13 cellular contexts compared by ENCODE assay signal in the genomic region with DNA sequence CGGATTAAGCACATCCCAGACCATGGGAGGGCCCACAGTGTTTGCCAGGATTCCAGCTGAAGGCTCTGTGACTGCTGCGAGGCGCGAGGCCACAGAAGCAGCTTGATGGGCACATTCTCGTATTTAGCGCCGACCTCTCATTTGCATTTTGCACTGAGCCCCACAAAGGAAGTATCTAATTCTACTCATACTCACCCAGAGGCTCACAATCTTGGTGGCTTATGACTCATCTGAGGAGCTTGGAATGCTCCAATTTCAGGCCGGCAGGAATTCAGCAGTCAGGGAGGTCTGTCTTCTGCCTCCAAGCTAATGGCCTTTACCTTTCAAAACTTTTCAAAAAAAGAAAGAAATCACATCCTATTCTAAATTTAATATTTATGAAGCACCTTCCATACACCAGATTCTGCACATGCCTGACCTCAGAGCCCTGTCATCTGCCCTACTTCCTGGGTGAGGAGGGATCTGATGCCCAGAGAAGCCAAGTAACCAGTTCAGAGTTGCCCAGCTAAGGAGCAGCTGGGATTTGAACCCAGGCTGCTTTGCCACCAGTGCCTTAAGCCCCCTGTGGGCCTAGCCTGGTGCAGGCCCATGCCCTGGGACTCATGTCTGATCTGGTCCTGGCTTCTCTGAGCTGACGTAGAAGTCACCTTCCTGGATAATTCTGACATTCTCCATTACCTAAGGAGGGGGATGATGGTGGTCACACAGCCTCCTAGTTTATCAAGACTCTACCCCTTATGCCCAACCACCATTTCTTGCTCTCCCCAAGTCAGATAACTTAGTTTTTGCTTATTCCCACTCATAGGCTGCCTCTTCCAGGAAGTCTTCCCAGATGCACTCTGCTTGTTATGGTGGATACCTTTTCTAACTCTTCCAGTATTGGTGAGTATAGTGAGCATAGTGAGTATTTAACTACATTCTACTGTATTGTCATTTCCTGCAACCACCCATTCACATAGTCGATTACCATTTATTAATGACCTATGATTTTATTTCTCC.
DNase-seq lines count a peak whose midpoint lies in the region; ATAC-seq, FAIRE-seq and TF ChIP-seq lines count a peak whose summit lies in the region.
"Had no signal": no experiment of that assay in that cellular context is flagged by ENCODE, and none has a peak within 500 bp of the region (broad histone marks: within the 10 kb centered on the region; RNA-seq: fewer than 3 reads in every experiment).

No MANE protein-coding gene starts in this region.

- no peak for FAIRE-seq in urothelium cell line (lab: Jason Lieb, UNC)
- FAIRE-seq: endometrium had no signal

- TF ChIP-seq RAD21 in SK-N-SH (IDR thresholded peaks at IDR 0.05; ENCODE audit: low read length): no peak

- H3K27me3 ChIP-seq in SK-N-SH (ENCODE audit: insufficient read depth) (no peaks in the 10 kb centered on the region), foreskin keratinocyte (peaks cover 3% of the 10 kb centered on the region)
- H3K27me3 ChIP-seq: BLaER1 treated with 17β-estradiol and CSF1 and Interleukin-3, amounts not matched to agents 10 nM and 100 nM had no signal

- no peaks in the 10 kb centered on the region for H3K79me2 ChIP-seq in SK-N-SH (ENCODE audit: insufficient read depth)

- peaks cover 10% of the 10 kb centered on the region for H3F3A ChIP-seq in SK-N-SH (replicated peaks; ENCODE audit: insufficient read depth)

- H3K9me2 ChIP-seq in SK-N-SH: no peaks in the 10 kb centered on the region

- no peaks in the 10 kb centered on the region for H3K36me3 ChIP-seq in SK-N-SH (replicated peaks in 1 of 2; ENCODE audit: control insufficient read depth in 1 of 2, insufficient read depth in 2 of 2, low read length in 1 of 2)
- H3K36me3 ChIP-seq: BLaER1 treated with 17β-estradiol and CSF1 and Interleukin-3, amounts not matched to agents 10 nM and 100 nM; tibial nerve had no signal

- H3K27ac ChIP-seq in SK-N-SH (ENCODE audit: low read depth in 2 of 2, low read length in 1 of 2) (peak overlapping the region in 1 of 2 experiments; percentile 35; a peak in 2 of 4 replicates), foreskin keratinocyte (no peak overlapping the region)
- H3K27ac ChIP-seq: BLaER1 treated with 17β-estradiol and CSF1 and Interleukin-3, amounts not matched to agents 10 nM and 100 nM; tibial nerve had no signal

- ATAC-seq in foreskin keratinocyte: peak; percentile 83
- no peak for ATAC-seq in activated CD4-positive, CD25-positive, alpha-beta regulatory T cell treated with anti-CD3 and anti-CD28 coated beads, Interleukin-2, amount 50 U/mL, for 24 hours

- peak; percentile 5 for DNase-seq in NCI-H748 (lab: John Stamatoyannopoulos, UW; ENCODE audit: unreplicated experiment)
- DNase-seq in NCI-H748 treated with DMSO at 0.1 percent for 48 hours (lab: John Stamatoyannopoulos, UW): no peak
- no peak for DNase-seq in SK-N-SH
- peak; percentile 38 to 61 for DNase-seq in foreskin keratinocyte
- peak; percentile 88 for DNase-seq in urothelium cell line (ENCODE audit: low spot score)
- DNase-seq in activated CD4-positive, alpha-beta T cell treated with anti-CD3 and anti-CD28 coated beads, Interleukin-2, amount 50 U/mL, for 4 hours: no peak
- DNase-seq in GM19240 (ENCODE audit: insufficient read length, low spot score): no peak
- DNase-seq: NCI-H1694; stimulated activated CD4-positive, alpha-beta T cell treated with anti-CD3 and anti-CD28 coated beads, Interleukin-1b, Interleukin-23, amount 100 ng/mL, for 48 hours had no signal

- H3K4me1 ChIP-seq in SK-N-SH (ENCODE audit: control insufficient read depth in 1 of 2, insufficient read depth in 2 of 2, low read depth in 1 of 2, low read length in 1 of 2): peaks cover 2 to 4% of the 10 kb centered on the region in 2 experiments; a peak in 2 of 4 replicates
- no peaks in the 10 kb centered on the region for H3K4me1 ChIP-seq in foreskin keratinocyte
- H3K4me1 ChIP-seq: tibial nerve had no signal

- CTCF ChIA-PET in SK-N-SH (lab: Yijun Ruan, JAX): interaction anchor here (0.9 to 2.0 kb wide), 3 partner anchors 53 to 307 kb away, joined by 3 to 7 read pairs (median 4); no protein-coding TSS in a partner anchor

- H3K4me3 ChIP-seq in SK-N-SH (ENCODE audit: low read depth in 2 of 2, low read length in 1 of 2): no peak overlapping the region
- H3K4me3 ChIP-seq: BLaER1 treated with 17β-estradiol and CSF1 and Interleukin-3, amounts not matched to agents 10 nM and 100 nM; tibial nerve had no signal

- no peaks in the 10 kb centered on the region for H3K9me3 ChIP-seq in SK-N-SH
- H3K9me3 ChIP-seq: BLaER1 treated with 17β-estradiol and CSF1 and Interleukin-3, amounts not matched to agents 10 nM and 100 nM; tibial nerve had no signal

- WGBS in SK-N-SH (ENCODE audit: low lambda C conversion rate): 56% methylated on average over 4 of the region's 10 CpGs

- POLR2A ChIA-PET in SK-N-SH (lab: Yijun Ruan, JAX): interaction anchor here (0.5 kb wide), 1 partner anchor 405 kb away, joined by 3 read pairs; no protein-coding TSS in a partner anchor

- peak in 1 of 2 experiments; percentile 32; a peak in 1 of 4 replicates for TF ChIP-seq EP300 in SK-N-SH (IDR thresholded peaks at IDR 0.05; ENCODE audit: borderline replicate concordance in 1 of 2, low read depth in 1 of 2, low read length in 1 of 2)

- no peak overlapping the region for H3K9ac ChIP-seq in SK-N-SH
- H3K9ac ChIP-seq: BLaER1 treated with 17β-estradiol and CSF1 and Interleukin-3, amounts not matched to agents 10 nM and 100 nM had no signal

- H2AFZ ChIP-seq in SK-N-SH (ENCODE audit: low read depth): no peak overlapping the region

- peak overlapping the region; percentile 20; the same call in 1 of the 2 replicates for H3K4me2 ChIP-seq in SK-N-SH
- H3K4me2 ChIP-seq: BLaER1 treated with 17β-estradiol and CSF1 and Interleukin-3, amounts not matched to agents 10 nM and 100 nM had no signal

- TF ChIP-seq CTCF in SK-N-SH (IDR thresholded peaks at IDR 0.05) (no peak), foreskin keratinocyte (conservative IDR thresholded peaks at IDR 0.05) (no peak)

- H4K20me1 ChIP-seq in SK-N-SH (ENCODE audit: insufficient read depth): no peaks in the 10 kb centered on the region
- H4K20me1 ChIP-seq: BLaER1 treated with 17β-estradiol and CSF1 and Interleukin-3, amounts not matched to agents 10 nM and 100 nM had no signal

TF ChIP-seq in SK-N-SH, 30 proteins besides CTCF, POLR2A, EP300 and RAD21:
- TF ChIP-seq, protein P1, sequence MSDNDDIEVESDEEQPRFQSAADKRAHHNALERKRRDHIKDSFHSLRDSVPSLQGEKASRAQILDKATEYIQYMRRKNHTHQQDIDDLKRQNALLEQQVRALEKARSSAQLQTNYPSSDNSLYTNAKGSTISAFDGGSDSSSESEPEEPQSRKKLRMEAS (IDR thresholded peaks at IDR 0.05; ENCODE audit: low read depth): 0 out of 2 replicates have a peak, but pooled peaks have one; percentile 33
- TF ChIP-seq FOSL2 (IDR thresholded peaks at IDR 0.05; ENCODE audit: borderline replicate concordance, low read depth) (peak; percentile 90), GATA2 (CRISPR knock-in tag; IDR thresholded peaks at IDR 0.05) (no peak), TEAD4 (IDR thresholded peaks at IDR 0.05; ENCODE audit: borderline replicate concordance, insufficient read depth) (peak; percentile 31; the same call in 1 of the 2 replicates), JUND (IDR thresholded peaks at IDR 0.05) (peak; percentile 86), NRF1 (IDR thresholded peaks at IDR 0.05; ENCODE audit: low read depth, low read length) (no peak), TCF12 (IDR thresholded peaks at IDR 0.05) (peak; percentile 34; the same call in 1 of the 2 replicates), FOXJ3 (CRISPR knock-in tag; IDR thresholded peaks at IDR 0.05) (no peak), EZH2phosphoT487 (IDR thresholded peaks at IDR 0.05; ENCODE audit: borderline replicate concordance, low read depth) (no peak), CHD2 (IDR thresholded peaks at IDR 0.05; ENCODE audit: low read length, partially characterized antibody) (no peak), YY1 (IDR thresholded peaks at IDR 0.05; ENCODE audit: low read depth) (no peak), SIN3A (IDR thresholded peaks at IDR 0.05; ENCODE audit: borderline replicate concordance, low read depth, low read length) (no peak), POLR2AphosphoS5 (IDR thresholded peaks at IDR 0.05; ENCODE audit: low read depth, low read length) (no peak), TAF1 (IDR thresholded peaks at IDR 0.05; ENCODE audit: borderline replicate concordance, low read depth, low read length) (no peak), RXRA (IDR thresholded peaks at IDR 0.05; ENCODE audit: borderline replicate concordance, low read depth) (no peak)
- TF ChIP-seq, protein P2, sequence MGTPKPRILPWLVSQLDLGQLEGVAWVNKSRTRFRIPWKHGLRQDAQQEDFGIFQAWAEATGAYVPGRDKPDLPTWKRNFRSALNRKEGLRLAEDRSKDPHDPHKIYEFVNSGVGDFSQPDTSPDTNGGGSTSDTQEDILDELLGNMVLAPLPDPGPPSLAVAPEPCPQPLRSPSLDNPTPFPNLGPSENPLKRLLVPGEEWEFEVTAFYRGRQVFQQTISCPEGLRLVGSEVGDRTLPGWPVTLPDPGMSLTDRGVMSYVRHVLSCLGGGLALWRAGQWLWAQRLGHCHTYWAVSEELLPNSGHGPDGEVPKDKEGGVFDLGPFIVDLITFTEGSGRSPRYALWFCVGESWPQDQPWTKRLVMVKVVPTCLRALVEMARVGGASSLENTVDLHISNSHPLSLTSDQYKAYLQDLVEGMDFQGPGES (IDR thresholded peaks at IDR 0.05; ENCODE audit: low read depth, low read length): no peak
- TF ChIP-seq, protein P3, sequence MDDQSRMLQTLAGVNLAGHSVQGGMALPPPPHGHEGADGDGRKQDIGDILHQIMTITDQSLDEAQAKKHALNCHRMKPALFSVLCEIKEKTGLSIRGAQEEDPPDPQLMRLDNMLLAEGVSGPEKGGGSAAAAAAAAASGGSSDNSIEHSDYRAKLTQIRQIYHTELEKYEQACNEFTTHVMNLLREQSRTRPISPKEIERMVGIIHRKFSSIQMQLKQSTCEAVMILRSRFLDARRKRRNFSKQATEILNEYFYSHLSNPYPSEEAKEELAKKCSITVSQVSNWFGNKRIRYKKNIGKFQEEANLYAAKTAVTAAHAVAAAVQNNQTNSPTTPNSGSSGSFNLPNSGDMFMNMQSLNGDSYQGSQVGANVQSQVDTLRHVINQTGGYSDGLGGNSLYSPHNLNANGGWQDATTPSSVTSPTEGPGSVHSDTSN (IDR thresholded peaks at IDR 0.05): peak; percentile 7; the same call in 1 of the 2 replicates

Comparison
In these comparisons a context has a peak if more than half of its experiments do, and no peak if none do; other contexts are left out.
1. DNase-seq: peak in NCI-H748 (single experiment), foreskin keratinocyte (2 of 2) and urothelium cell line (single experiment); none in NCI-H748 treated with DMSO at 0.1 percent for 48 hours (single experiment), SK-N-SH (single experiment), activated CD4-positive, alpha-beta T cell treated with anti-CD3 and anti-CD28 coated beads, Interleukin-2, amount 50 U/mL, for 4 hours (0 of 2) and GM19240 (single experiment).